Comparison of ENCODE assay signal across 17 cellular contexts in the genomic region with DNA sequence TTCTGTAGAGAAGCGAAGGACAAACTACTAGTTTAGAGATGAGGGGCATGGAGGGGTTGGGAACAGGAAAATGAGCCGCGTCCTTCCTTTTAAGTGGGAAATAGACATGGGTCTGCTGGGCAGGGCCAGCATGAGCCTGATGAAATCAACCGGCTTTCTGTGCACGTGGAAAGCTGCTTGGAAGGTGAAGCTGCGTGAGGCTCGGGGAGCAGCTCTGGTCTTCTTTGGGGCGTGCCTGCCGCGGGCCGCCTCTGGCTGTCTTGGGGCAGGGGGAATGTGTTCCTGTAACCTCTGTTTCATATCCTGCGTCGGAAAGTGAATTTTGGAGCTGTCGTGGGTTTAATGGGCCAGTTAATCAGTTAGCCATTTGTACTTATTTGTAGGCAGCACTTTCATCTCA.
DNase-seq lines count a peak whose midpoint lies in the region; ATAC-seq and TF ChIP-seq lines count a peak whose summit lies in the region.
"Had no signal": no experiment of that assay in that cellular context is flagged by ENCODE, and none has a peak within 500 bp of the region (broad histone marks: within the 10 kb centered on the region; RNA-seq: fewer than 3 reads in every experiment).

No MANE protein-coding gene starts in this region.

- DNase-seq in cardiac muscle cell (ENCODE audit: low read depth in 1 of 2, low spot score in 1 of 2) = peak; percentile 16 to 22
- DNase-seq in Right ventricle myocardium inferior (ENCODE audit: missing footprints) = no peak
- no peak for DNase-seq in dorsolateral prefrontal cortex
- DNase-seq in mesendoderm = peak; percentile 57
- DNase-seq in type B pancreatic cell (ENCODE audit: extremely low spot score, unreplicated experiment) = no peak
- no peak for DNase-seq in MM.1S
- no peak for DNase-seq in NCI-H2081 (lab: John Stamatoyannopoulos, UW)
- DNase-seq in uterus = no peak
- DNase-seq: activated CD4-positive, alpha-beta T cell treated with anti-CD3 and anti-CD28 coated beads, Interleukin-2, amount 50 U/mL, for 1 hour; activated effector memory CD4-positive, alpha-beta T cell treated with Interleukin-2 at 50 U/mL for 16 hours; naive thymus-derived CD8-positive, alpha-beta T cell; NCI-H2227 treated with DMSO at 0.1 percent for 48 hours; stimulated activated CD4-positive, alpha-beta T cell treated with anti-CD3 and anti-CD28 coated beads, Interleukin-12 subunit alpha, Interleukin-12 subunit beta, amount 100 ng/mL, for 4 hours; T-helper 1 cell; trophoblast cell had no signal

- intact Hi-C loops in Right ventricle myocardium inferior (cut with DNase I) = no loop called here
- intact Hi-C loops in dorsolateral prefrontal cortex (cut with DNase I) = no loop called here
- intact Hi-C loops in uterus (cut with DNase I; ENCODE audit: low total_unique reads) = no loop called here

- H3K36me3 ChIP-seq in cardiac muscle cell (no peaks in the 10 kb centered on the region), mesendoderm (ENCODE audit: control insufficient read depth, insufficient read depth, low read length) (no peaks in the 10 kb centered on the region), MM.1S (replicated peaks; ENCODE audit: insufficient read depth, low read length) (no peaks in the 10 kb centered on the region), uterus (no peaks in the 10 kb centered on the region)

- no peaks in the 10 kb centered on the region for H3K27me3 Mint-ChIP-seq in type B pancreatic cell

- H3K4me3 Mint-ChIP-seq in type B pancreatic cell = peak overlapping the region; percentile 75
- H3K4me3 Mint-ChIP-seq: central memory CD8-positive, alpha-beta T cell had no signal

- TF ChIP-seq CTCF in cardiac muscle cell (IDR thresholded peaks at IDR 0.05; ENCODE audit: low read depth, low read length) = no peak
- no peak for TF ChIP-seq CTCF in dorsolateral prefrontal cortex (IDR thresholded peaks at IDR 0.05 in 54 of 56, conservative IDR thresholded peaks at IDR 0.05 in 2 of 56; ENCODE audit: low read depth in 1 of 56, partially characterized antibody in 56 of 56)
- TF ChIP-seq CTCF in type B pancreatic cell (conservative IDR thresholded peaks at IDR 0.05) = no peak
- no peak for TF ChIP-seq CTCF in MM.1S (IDR thresholded peaks at IDR 0.05; ENCODE audit: low read length)
- TF ChIP-seq CTCF in uterus (IDR thresholded peaks at IDR 0.05) = no peak

- H3K27ac ChIP-seq in cardiac muscle cell = no peak overlapping the region
- H3K27ac ChIP-seq in dorsolateral prefrontal cortex = peak overlapping the region in 41 of 59 donors; percentile 1 to 86 (median 65)
- H3K27ac ChIP-seq in mesendoderm (ENCODE audit: low read depth, low read length) = no peak overlapping the region
- no peak overlapping the region for H3K27ac ChIP-seq in MM.1S (ENCODE audit: low read length)
- peak overlapping the region in 1 of 2 donors; percentile 15 for H3K27ac ChIP-seq in uterus
- H3K27ac ChIP-seq: A549 had no signal

- no peak overlapping the region for H3K23ac ChIP-seq in mesendoderm (ENCODE audit: low read length)

- TF ChIP-seq POLR2A in uterus (IDR thresholded peaks at IDR 0.05) = no peak

- WGBS in mesendoderm (ENCODE audit: extremely low coverage, insufficient coverage, low lambda C conversion rate) = no CpG with 5 or more reads among the region's 14 CpGs

- H4K5ac ChIP-seq in mesendoderm (ENCODE audit: low read length) = no peak overlapping the region

- H3K27ac Mint-ChIP-seq in type B pancreatic cell = peak overlapping the region; percentile 19

- H3K79me1 ChIP-seq in mesendoderm (ENCODE audit: low read length) = no peaks in the 10 kb centered on the region

- H3K4me1 ChIP-seq in cardiac muscle cell (ENCODE audit: low read depth) = peaks cover 21% of the 10 kb centered on the region
- H3K4me1 ChIP-seq in mesendoderm (ENCODE audit: control insufficient read depth, low read depth, low read length) = peaks cover 15% of the 10 kb centered on the region
- 0 out of 2 replicates have a peak, but pooled peaks cover 10% of the 10 kb centered on the region for H3K4me1 ChIP-seq in MM.1S (ENCODE audit: low read length)
- peaks cover 0 to 15% of the 10 kb centered on the region in 2 donors for H3K4me1 ChIP-seq in uterus
- H3K4me1 ChIP-seq: A549 had no signal

- no peak overlapping the region for H2BK5ac ChIP-seq in mesendoderm (ENCODE audit: low read length)

- H4K20me1 ChIP-seq in MM.1S (ENCODE audit: insufficient read depth, low read length) = no peaks in the 10 kb centered on the region

- H3K9me3 ChIP-seq in cardiac muscle cell (ENCODE audit: low read depth) (no peaks in the 10 kb centered on the region), MM.1S (replicated peaks; ENCODE audit: insufficient read depth, low read length) (no peaks in the 10 kb centered on the region), uterus (no peaks in the 10 kb centered on the region)
- H3K9me3 ChIP-seq: A549 had no signal

- no peak overlapping the region for H3K56ac ChIP-seq in mesendoderm (ENCODE audit: low read length)

- H3K79me2 ChIP-seq in mesendoderm (ENCODE audit: control insufficient read depth, insufficient read depth, low read length) (no peaks in the 10 kb centered on the region), MM.1S (ENCODE audit: low read length) (no peaks in the 10 kb centered on the region)

- H3K4me2 ChIP-seq in mesendoderm (ENCODE audit: low read length) (no peak overlapping the region), MM.1S (ENCODE audit: low read depth, low read length) (no peak overlapping the region)
- H3K4me2 ChIP-seq: A549 had no signal

- H3K18ac ChIP-seq in mesendoderm (ENCODE audit: low read length) = no peak overlapping the region

- H3K4ac ChIP-seq in mesendoderm (ENCODE audit: low read depth, low read length) = no peak overlapping the region

- H3F3A ChIP-seq in MM.1S (ENCODE audit: insufficient read depth, low read length) = no peaks in the 10 kb centered on the region

- no peak overlapping the region for H3K9ac ChIP-seq in mesendoderm (ENCODE audit: low read length)
- H3K9ac ChIP-seq in MM.1S (ENCODE audit: low read length) = no peak overlapping the region

- H2AFZ ChIP-seq in MM.1S (ENCODE audit: low read length) = no peak overlapping the region

- no peak overlapping the region for H2BK120ac ChIP-seq in mesendoderm (ENCODE audit: low read depth, low read length)

- peaks cover 24% of the 10 kb centered on the region for H3K27me3 ChIP-seq in cardiac muscle cell
- peaks cover 0 to 4% (median 0%) of the 10 kb centered on the region in 45 donors for H3K27me3 ChIP-seq in dorsolateral prefrontal cortex
- H3K27me3 ChIP-seq in mesendoderm (ENCODE audit: insufficient read depth, low read length, poor library complexity) = no peaks in the 10 kb centered on the region
- no peaks in the 10 kb centered on the region for H3K27me3 ChIP-seq in MM.1S (replicated peaks; ENCODE audit: insufficient read depth, low read length)
- H3K27me3 ChIP-seq in uterus = no peaks in the 10 kb centered on the region

- no peak overlapping the region for H2BK15ac ChIP-seq in mesendoderm (replicated peaks; ENCODE audit: low read depth)

- H3K9me3 Mint-ChIP-seq in type B pancreatic cell = no peaks in the 10 kb centered on the region
- H3K9me3 Mint-ChIP-seq: central memory CD8-positive, alpha-beta T cell; naive thymus-derived CD8-positive, alpha-beta T cell had no signal

- no peaks in the 10 kb centered on the region for H3K36me3 Mint-ChIP-seq in type B pancreatic cell
- H3K36me3 Mint-ChIP-seq: naive thymus-derived CD8-positive, alpha-beta T cell had no signal

- ATAC-seq in Right ventricle myocardium inferior = no peak
- ATAC-seq: A549; naive thymus-derived CD8-positive, alpha-beta T cell had no signal

- no peak overlapping the region for H4K8ac ChIP-seq in mesendoderm (ENCODE audit: low read depth, low read length)

- no peaks in the 10 kb centered on the region for H3K9me2 ChIP-seq in MM.1S (replicated peaks; ENCODE audit: insufficient read depth, low read length)

- peaks cover 22% of the 10 kb centered on the region for H3K4me1 Mint-ChIP-seq in type B pancreatic cell (ENCODE audit: unreplicated experiment)

- H2AK5ac ChIP-seq in mesendoderm (ENCODE audit: low read length) = no peak overlapping the region

- H3K4me3 ChIP-seq in cardiac muscle cell (no peak overlapping the region), dorsolateral prefrontal cortex (peak overlapping the region in 58 of 59 donors; percentile 0 to 62 (median 46)), mesendoderm (ENCODE audit: low read length) (no peak overlapping the region), MM.1S (ENCODE audit: low read length) (no peak overlapping the region), uterus (no peak overlapping the region)
- H3K4me3 ChIP-seq: A549 had no signal

Comparison
In these comparisons a context has a peak if more than half of its experiments do, and no peak if none do; other contexts are left out.
1. DNase-seq: peak in cardiac muscle cell (2 of 2) and mesendoderm (single experiment); none in Right ventricle myocardium inferior (single experiment), dorsolateral prefrontal cortex (0 of 10), type B pancreatic cell (single experiment), MM.1S (single experiment), NCI-H2081 (0 of 2) and uterus (0 of 2).
2. H3K27ac ChIP-seq: peak in dorsolateral prefrontal cortex (41 of 59); none in cardiac muscle cell (single experiment), mesendoderm (single experiment) and MM.1S (single experiment).
3. H3K4me3 ChIP-seq: peak in dorsolateral prefrontal cortex (58 of 59); none in cardiac muscle cell (single experiment), mesendoderm (single experiment), MM.1S (single experiment) and uterus (0 of 2).